8 cellular contexts compared by ENCODE assay signal in the genomic region with DNA sequence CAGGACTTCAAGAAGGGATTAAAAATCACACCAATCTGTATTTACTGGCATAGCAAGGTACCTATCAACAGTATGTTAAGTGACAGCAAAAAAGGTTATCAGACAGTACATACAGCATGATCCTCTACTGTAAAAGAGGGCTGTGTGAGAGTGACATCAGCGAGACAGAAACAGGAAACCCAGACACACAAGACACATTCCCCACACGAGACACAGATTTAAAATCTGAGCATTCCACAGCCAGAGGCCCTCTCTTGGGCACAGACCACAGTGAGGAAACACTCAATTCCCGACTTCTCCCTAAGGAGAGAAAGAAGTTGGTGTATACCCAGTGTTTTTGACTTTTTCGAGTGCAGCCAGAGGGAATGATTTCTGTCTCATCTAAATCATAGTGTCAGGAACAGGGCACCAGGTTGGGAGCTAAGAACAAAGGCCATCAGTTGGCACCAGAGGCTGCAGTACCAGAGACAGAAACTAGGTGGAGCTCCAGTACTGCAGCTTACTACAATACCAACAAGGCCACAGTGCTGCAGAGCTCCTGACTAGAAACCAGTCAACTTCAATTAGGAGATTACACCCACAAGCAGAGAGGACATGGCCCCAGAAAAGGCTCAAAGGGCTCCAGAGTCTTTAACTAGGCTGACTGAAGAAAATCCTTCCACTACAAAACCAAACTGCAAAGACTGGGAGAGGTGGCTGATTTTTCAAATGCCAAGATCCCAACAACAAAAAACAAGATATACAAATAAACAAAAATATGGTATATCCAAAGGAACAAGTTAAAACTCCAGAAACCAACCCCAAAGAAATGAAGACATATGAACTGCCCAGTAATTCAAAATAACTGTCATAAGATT. TPM values are rescaled to one million over a fixed set of nuclear protein-coding genes. Genes with fewer than 3 reads are reported as not detected.
DNase-seq lines count a peak whose midpoint lies in the region; ATAC-seq, FAIRE-seq and TF ChIP-seq lines count a peak whose summit lies in the region.

No MANE protein-coding gene starts in this region.

- H3K4me3 ChIP-seq in WERI-Rb-1 (ENCODE audit: low read depth, low read length) (no peak overlapping the region), mammary epithelial cell (replicated peaks in 1 of 3; ENCODE audit: insufficient read depth in 1 of 3, low read depth in 2 of 3, low read length in 3 of 3) (no peak overlapping the region), kidney (ENCODE audit: low read length in 2 of 2) (no peak overlapping the region)

- CTCF ChIA-PET in mammary epithelial cell (lab: Charles Lee; ENCODE audit: low non-redundant PET): interaction anchor here (0.5 to 1.1 kb wide), 8 partner anchors 42 to 417 kb away, joined by 3 to 8 read pairs (median 6); a partner anchor contains a TSS

- no peaks in the 10 kb centered on the region for H4K20me1 ChIP-seq in mammary epithelial cell (ENCODE audit: insufficient read depth, low read length)

- no peak overlapping the region for H3K4me2 ChIP-seq in mammary epithelial cell (ENCODE audit: insufficient read depth, low read depth, low read length)

- H3K9me3 ChIP-seq in WERI-Rb-1 (ENCODE audit: severe bottlenecking) (no peaks in the 10 kb centered on the region), mammary epithelial cell (replicated peaks; ENCODE audit: insufficient read depth, low read length) (no peaks in the 10 kb centered on the region), kidney (ENCODE audit: control insufficient read depth in 1 of 2, low read length in 2 of 2) (no peaks in the 10 kb centered on the region)

- in situ Hi-C loops in mammary epithelial cell (cut with MboI; ENCODE audit: low sequenced_read_pairs in 2 of 2): loop anchor here (5.0 kb wide), 2 partner anchors 188 to 418 kb away; no protein-coding TSS in a partner anchor

- 23% methylated on average over 4 of the region's 4 CpGs for WGBS in mammary epithelial cell (ENCODE audit: low coverage, missing lambda C conversion rate)

- H3K9ac ChIP-seq in mammary epithelial cell (ENCODE audit: insufficient read depth, low read length) (no peak overlapping the region), kidney (ENCODE audit: low read length in 2 of 2) (no peak overlapping the region)

- intact Hi-C loops in mammary epithelial cell (cut with micrococcal nuclease): loop anchor here (1.0 to 5.0 kb wide), 8 partner anchors 41 to 843 kb away; a partner anchor contains a TSS
- intact Hi-C loops in kidney (cut with DNase I): loop anchor here (5.0 kb wide), 1 partner anchor 188 kb away; no protein-coding TSS in a partner anchor

- no peaks in the 10 kb centered on the region for H3K36me3 ChIP-seq in WERI-Rb-1
- no peaks in the 10 kb centered on the region for H3K36me3 ChIP-seq in mammary epithelial cell (ENCODE audit: insufficient read depth, low read length)
- H3K36me3 ChIP-seq in kidney (ENCODE audit: control insufficient read depth in 1 of 2, insufficient read depth in 2 of 2, low read length in 2 of 2): no peaks in the 10 kb centered on the region

- no peak for FAIRE-seq in kidney (lab: Jason Lieb, UNC)

- dilution Hi-C loops in mammary epithelial cell (cut with HindIII; ENCODE audit: low sequenced_read_pairs): no loop called here

- H3K27ac ChIP-seq in WERI-Rb-1 (peak overlapping the region; percentile 3; the same call in 1 of the 2 replicates), mammary epithelial cell (ENCODE audit: insufficient read depth, low read depth, low read length) (no peak overlapping the region), kidney (ENCODE audit: low read depth in 2 of 2, low read length in 2 of 2) (no peak overlapping the region)

- peak; percentile 71 for ATAC-seq in HG02943 (IDR thresholded peaks at IDR 0.05; ENCODE audit: low read depth, unreplicated experiment)
- no peak for ATAC-seq in HG02852 (IDR thresholded peaks at IDR 0.05; ENCODE audit: unreplicated experiment)

- H3K4me1 ChIP-seq in mammary epithelial cell (ENCODE audit: insufficient read depth, low read length) (peaks cover 7% of the 10 kb centered on the region), kidney (ENCODE audit: control insufficient read depth in 1 of 2, insufficient read depth in 1 of 2, low read depth in 1 of 2, low read length in 2 of 2) (peaks cover 0 to 5% of the 10 kb centered on the region in 2 donors)

- DNase-seq in GF-D8 (lab: John Stamatoyannopoulos, UW) (peak; percentile 64), NCI-H345 (lab: John Stamatoyannopoulos, UW) (peak; percentile 71), WERI-Rb-1 (peak; percentile 84), mammary epithelial cell (peak; percentile 65), kidney (peak; percentile 75)
- peak; percentile 78 for DNase-seq in stimulated activated CD4-positive, alpha-beta T cell treated with anti-CD3 and anti-CD28 coated beads, Interleukin-1b, Interleukin-23, amount 100 ng/mL, for 48 hours

- no peaks in the 10 kb centered on the region for H3K27me3 ChIP-seq in WERI-Rb-1 (ENCODE audit: insufficient read depth, low read depth, severe bottlenecking)
- H3K27me3 ChIP-seq in mammary epithelial cell (ENCODE audit: insufficient read depth, low read length): no peaks in the 10 kb centered on the region

- peak overlapping the region; percentile 4 for H2AFZ ChIP-seq in mammary epithelial cell (ENCODE audit: low read depth, low read length)

- TF ChIP-seq CTCF in WERI-Rb-1 (IDR thresholded peaks at IDR 0.05; ENCODE audit: low read depth, low read length) (peak; percentile 97), mammary epithelial cell (conservative IDR thresholded peaks at IDR 0.05 in 1 of 2, IDR thresholded peaks at IDR 0.05 in 1 of 2; ENCODE audit: extremely low read depth in 1 of 2, insufficient read depth in 1 of 2, low read depth in 1 of 2, low read length in 2 of 2) (peak; percentile 99), kidney (IDR thresholded peaks at IDR 0.05; ENCODE audit: borderline replicate concordance, extremely low read depth, insufficient read depth) (peak; percentile 100)

- H3K79me2 ChIP-seq in mammary epithelial cell (ENCODE audit: insufficient read depth, low read length): no peaks in the 10 kb centered on the region

- no TSS peak for BruUV-seq in mammary epithelial cell (replicated peaks; lab: Mats Ljungman, UMichigan)

RNA-seq across cellular contexts. Expression of a gene that starts 41.0 kb away (rescaled TPM):
- total RNA-seq in mammary epithelial cell: 10 to 100 TPM; 33.0 to 38.4 TPM
- polyA plus RNA-seq in mammary epithelial cell: 33.3 TPM
- polyA minus RNA-seq in mammary epithelial cell: 10.7 TPM
- 53.2 TPM for total RNA-seq in kidney
- polyA plus RNA-seq in kidney (ENCODE audit: insufficient read depth, low read depth, low replicate concordance): 58.0 TPM

RNA-seq across cellular contexts. Expression of a gene that starts 41.1 kb away (rescaled TPM):
- total RNA-seq in mammary epithelial cell (10 to 100 TPM; 16.5 to 20.5 TPM), kidney (38.0 TPM)
- polyA plus RNA-seq in mammary epithelial cell (17.0 TPM), kidney (ENCODE audit: insufficient read depth, low read depth, low replicate concordance) (85.8 TPM)
- 3.6 TPM for polyA minus RNA-seq in mammary epithelial cell
